Comparison of ENCODE assay signal across 12 cellular contexts in genomic region chr15:84099181-84099580, GRCh38.
A peak's percentile ranks its signal among the peaks of the same experiment; 100 is the strongest.
DNase-seq lines count a peak whose midpoint lies in the region; ATAC-seq, FAIRE-seq and TF ChIP-seq lines count a peak whose summit lies in the region.
"Had no signal": no experiment of that assay in that cellular context is flagged by ENCODE, and none has a peak within 500 bp of the region (broad histone marks: within the 10 kb centered on the region; RNA-seq: fewer than 3 reads in every experiment).

No MANE protein-coding gene starts in this region.

- ATAC-seq in memory B cell (ENCODE audit: low read depth) (peak; percentile 53), HG02588 (IDR thresholded peaks at IDR 0.05; ENCODE audit: unreplicated experiment) (no peak)

- no peaks in the 10 kb centered on the region for H3K36me3 Mint-ChIP-seq in memory B cell

- peak; percentile 66 for FAIRE-seq in GM12892 (lab: Jason Lieb, UNC)
- FAIRE-seq: frontal cortex had no signal

- no peak overlapping the region for H3K4me3 Mint-ChIP-seq in memory B cell

- in situ Hi-C loops in astrocyte of the cerebellum (cut with HindIII; ENCODE audit: low sequenced_read_pairs) = no loop called here

- H3K4me3 ChIP-seq in astrocyte of the cerebellum (ENCODE audit: low read depth, low read length) = no peak overlapping the region

- peaks cover 7% of the 10 kb centered on the region for H3K27me3 Mint-ChIP-seq in memory B cell

- TF ChIP-seq CTCF in astrocyte of the cerebellum (IDR thresholded peaks at IDR 0.05; ENCODE audit: low read depth, low read length, missing control alignments) = no peak

- H3K9me3 Mint-ChIP-seq in memory B cell = no peaks in the 10 kb centered on the region

- H3K27ac Mint-ChIP-seq in memory B cell = no peak overlapping the region

- peaks cover 3% of the 10 kb centered on the region for H3K4me1 Mint-ChIP-seq in memory B cell

- DNase-seq in GM12892 (ENCODE audit: insufficient read length) (no peak), Kasumi-1 (lab: John Stamatoyannopoulos, UW) (peak; percentile 44 to 46), astrocyte of the cerebellum (ENCODE audit: low read depth) (peak; percentile 18), memory B cell (ENCODE audit: low spot score in 2 of 2) (no peak), NK-92 (lab: John Stamatoyannopoulos, UW; ENCODE audit: unreplicated experiment) (no peak), inferior parietal cortex (ENCODE audit: extremely low spot score) (no peak)
- DNase-seq in activated T-cell treated with anti-CD3 and anti-CD28 coated beads, Interleukin-2, amount 50 U/mL, for 1 hour = no peak
- DNase-seq: brain microvascular endothelial cell, NCI-H1436, SHP77 treated with DMSO at 0.1 percent for 48 hours had no signal

- TF ChIP-seq POLR2A in GM12892 (IDR thresholded peaks at IDR 0.05; ENCODE audit: low read depth, low read length) = no peak

Comparison
In these comparisons a context has a peak if more than half of its experiments do, and no peak if none do; other contexts are left out.
1. DNase-seq: peak in Kasumi-1 (2 of 2) and astrocyte of the cerebellum (single experiment); none in GM12892 (single experiment), memory B cell (0 of 2), NK-92 (single experiment), inferior parietal cortex (single experiment) and activated T-cell treated with anti-CD3 and anti-CD28 coated beads, Interleukin-2, amount 50 U/mL, for 1 hour (single experiment).